ENCODE assay signal across 12 cellular contexts in the genomic region with DNA sequence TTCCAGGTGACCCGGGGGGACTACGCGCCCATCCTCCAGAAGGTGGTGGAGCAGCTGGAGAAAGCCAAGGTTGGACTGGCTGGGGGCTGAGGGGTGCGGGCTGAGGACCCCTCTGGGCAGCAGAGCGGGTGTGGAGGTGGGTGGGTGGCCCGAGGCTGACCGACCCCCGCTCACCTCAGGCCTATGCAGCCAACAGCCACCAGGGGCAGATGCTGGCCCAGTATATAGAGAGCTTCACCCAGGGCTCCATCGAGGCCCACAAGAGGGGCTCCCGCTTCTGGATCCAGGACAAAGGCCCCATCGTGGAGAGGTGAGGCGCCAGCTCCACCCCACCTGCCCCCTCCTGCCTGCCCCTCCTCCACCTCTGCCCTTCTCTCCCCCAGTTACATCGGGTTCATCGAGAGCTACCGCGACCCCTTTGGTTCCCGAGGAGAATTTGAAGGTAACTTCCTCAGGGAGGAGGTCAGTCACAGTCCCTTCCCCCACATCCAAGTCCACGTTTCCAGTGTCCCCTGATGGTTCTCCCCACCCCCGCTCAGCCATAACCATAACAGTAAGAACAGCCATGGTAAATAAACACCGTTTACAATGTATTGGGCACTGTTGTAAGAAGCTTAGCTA. TPM values are rescaled to one million over a fixed set of nuclear protein-coding genes. Genes with fewer than 3 reads are reported as not detected.
A peak's percentile ranks its signal among the peaks of the same experiment; 100 is the strongest.
DNase-seq lines count a peak whose midpoint lies in the region; ATAC-seq and TF ChIP-seq lines count a peak whose summit lies in the region.
"Had no signal": no experiment of that assay in that cellular context is flagged by ENCODE, and none has a peak within 500 bp of the region (broad histone marks: within the 10 kb centered on the region; RNA-seq: fewer than 3 reads in every experiment).

No MANE protein-coding gene starts in this region.

- H3K27ac ChIP-seq in RWPE1 (no peak overlapping the region), foreskin keratinocyte (no peak overlapping the region)

- no peaks in the 10 kb centered on the region for H3K27me3 ChIP-seq in foreskin keratinocyte

- intact Hi-C loops in left ventricle myocardium superior (cut with micrococcal nuclease), result no loop called here
- intact Hi-C loops in cardiac septum (cut with DNase I), result no loop called here

- peak; percentile 24 for TF ChIP-seq CTCF in RWPE1 (conservative IDR thresholded peaks at IDR 0.05; ENCODE audit: low read depth)
- peak; percentile 34 for TF ChIP-seq CTCF in foreskin keratinocyte (conservative IDR thresholded peaks at IDR 0.05)

- CTCF ChIA-PET in RWPE1 (lab: Yijun Ruan, JAX), result interaction anchor here (0.6 to 0.9 kb wide), 4 partner anchors 9 to 89 kb away, joined by 3 to 6 read pairs (median 4); no protein-coding TSS in a partner anchor

- POLR2A ChIA-PET in RWPE1 (lab: Yijun Ruan, JAX; ENCODE audit: low non-redundant PET), result no interaction called here

- no peaks in the 10 kb centered on the region for H3K4me1 ChIP-seq in foreskin keratinocyte

- ATAC-seq in left ventricle myocardium superior (no peak), foreskin keratinocyte (no peak), GM21381 (IDR thresholded peaks at IDR 0.05; ENCODE audit: unreplicated experiment) (no peak)

- DNase-seq in left ventricle myocardium superior, result peak; percentile 8
- no peak for DNase-seq in cardiac septum (ENCODE audit: low spot score)
- DNase-seq in RWPE1 (ENCODE audit: low spot score), result no peak
- DNase-seq in foreskin keratinocyte, result no peak
- DNase-seq in stimulated activated naive CD4-positive, alpha-beta T cell (lab: John Stamatoyannopoulos, UW), result no peak
- DNase-seq in dermis blood vessel endothelial cell, result no peak
- DNase-seq in NCI-H187 (lab: John Stamatoyannopoulos, UW), result no peak
- DNase-seq: activated CD8-positive, alpha-beta memory T cell treated with anti-CD3 and anti-CD28 coated beads, Interleukin-2, amount 50 U/mL, for 4 hours; caudate nucleus; NCI-H526; T-helper 2 cell had no signal

RNA-seq across cellular contexts. Expression of gene DPP3, which starts 11.2 kb away (rescaled TPM):
- total RNA-seq in left ventricle myocardium superior (9.7 TPM), cardiac septum (13.2 TPM), foreskin keratinocyte (64.9 and 73.3 TPM in 2 replicates), dermis blood vessel endothelial cell (50.5 and 71.7 TPM in 2 replicates)
- 61.8 and 69.0 TPM in 2 replicates for polyA plus RNA-seq in foreskin keratinocyte

RNA-seq across cellular contexts. Expression of gene BBS1, which starts 19.0 kb away (rescaled TPM):
- 17.8 TPM for total RNA-seq in left ventricle myocardium superior
- 19.5 TPM for total RNA-seq in cardiac septum
- total RNA-seq in foreskin keratinocyte, result 11.5 and 12.8 TPM in 2 replicates
- 7.1 and 7.3 TPM in 2 replicates for polyA plus RNA-seq in foreskin keratinocyte
- 28.6 and 36.8 TPM in 2 replicates for total RNA-seq in dermis blood vessel endothelial cell

RNA-seq across cellular contexts. Expression of gene PELI3, which starts 24.7 kb away (rescaled TPM):
- total RNA-seq in left ventricle myocardium superior, result 10.9 TPM
- total RNA-seq in cardiac septum, result 7.7 TPM
- 11.1 and 11.7 TPM in 2 replicates for total RNA-seq in foreskin keratinocyte
- 7.5 and 8.2 TPM in 2 replicates for polyA plus RNA-seq in foreskin keratinocyte
- total RNA-seq in dermis blood vessel endothelial cell, result 3.7 and 4.9 TPM in 2 replicates

RNA-seq across cellular contexts. Expression of gene MRPL11, which starts 52.8 kb away (rescaled TPM):
- total RNA-seq in left ventricle myocardium superior (61.1 TPM), cardiac septum (40.3 TPM), foreskin keratinocyte (83.1 and 106 TPM in 2 replicates), dermis blood vessel endothelial cell (40.7 and 61.1 TPM in 2 replicates)
- 126 and 158 TPM in 2 replicates for polyA plus RNA-seq in foreskin keratinocyte

RNA-seq across cellular contexts. Expression of gene ZDHHC24, which starts 54.4 kb away (rescaled TPM):
- total RNA-seq in left ventricle myocardium superior (5.5 TPM), cardiac septum (5.8 TPM), foreskin keratinocyte (6.0 and 8.9 TPM in 2 replicates), dermis blood vessel endothelial cell (26.2 and 33.0 TPM in 2 replicates)
- polyA plus RNA-seq in foreskin keratinocyte, result 7.8 and 9.7 TPM in 2 replicates
